ENCODE assay signal across 10 cellular contexts in genomic region chr17:81651692-81652091, GRCh38. TPM values are rescaled to one million over a fixed set of nuclear protein-coding genes. Genes with fewer than 3 reads are reported as not detected.
A peak's percentile ranks its signal among the peaks of the same experiment; 100 is the strongest.
DNase-seq lines count a peak whose midpoint lies in the region; ATAC-seq and TF ChIP-seq lines count a peak whose summit lies in the region.
"Had no signal": no experiment of that assay in that cellular context is flagged by ENCODE, and none has a peak within 500 bp of the region (broad histone marks: within the 10 kb centered on the region; RNA-seq: fewer than 3 reads in every experiment).

No MANE protein-coding gene starts in this region.

- H3K4me1 Mint-ChIP-seq in MCF 10A (ENCODE audit: insufficient read depth, unreplicated experiment) = peaks cover 7% of the 10 kb centered on the region
- peaks cover 5 to 7% of the 10 kb centered on the region in 2 donors for H3K4me1 Mint-ChIP-seq in effector memory CD8-positive, alpha-beta T cell (ENCODE audit: low read depth in 2 of 2)

- CTCF ChIA-PET in MCF 10A (lab: Yijun Ruan, JAX) = interaction anchor here (0.6 kb wide), 1 partner anchor 87 kb away, joined by 3 read pairs; no protein-coding TSS in a partner anchor

- no peaks in the 10 kb centered on the region for H3K27me3 Mint-ChIP-seq in MCF 10A (ENCODE audit: insufficient read depth, unreplicated experiment)
- H3K27me3 Mint-ChIP-seq in effector memory CD8-positive, alpha-beta T cell = peaks cover 27 to 51% of the 10 kb centered on the region in 2 donors

- peaks cover 6% of the 10 kb centered on the region for H3K36me3 Mint-ChIP-seq in MCF 10A (ENCODE audit: insufficient read depth, unreplicated experiment)
- peaks cover 4% of the 10 kb centered on the region for H3K36me3 Mint-ChIP-seq in effector memory CD8-positive, alpha-beta T cell (ENCODE audit: insufficient read depth)

- POLR2A ChIA-PET in MCF 10A (lab: Yijun Ruan, JAX) = no interaction called here

- H3K27me3 ChIP-seq in breast epithelium (peaks cover 3 to 58% of the 10 kb centered on the region in 2 donors), upper lobe of right lung (peaks cover 35% of the 10 kb centered on the region), left ventricle myocardium inferior (ENCODE audit: low read depth) (peaks cover 75% of the 10 kb centered on the region)

- peak; percentile 87 for DNase-seq in MCF 10A (ENCODE audit: unreplicated experiment)
- no peak for DNase-seq in breast epithelium (ENCODE audit: low spot score in 2 of 2)
- DNase-seq in SHP77 (lab: John Stamatoyannopoulos, UW) = peak; percentile 58 to 62
- peak; percentile 96 for DNase-seq in fibroblast of mammary gland (ENCODE audit: low read depth)
- DNase-seq in upper lobe of right lung = no peak
- no peak for DNase-seq in left ventricle myocardium inferior
- DNase-seq in caudate nucleus (lab: John Stamatoyannopoulos, UW) = no peak
- no peak for DNase-seq in effector memory CD8-positive, alpha-beta T cell
- DNase-seq: DND-41 had no signal

- no TSS peak for BruUV-seq in MCF 10A (replicated peaks; lab: Mats Ljungman, UMichigan)

- H3K36me3 ChIP-seq in breast epithelium = no peaks in the 10 kb centered on the region
- no peaks in the 10 kb centered on the region for H3K36me3 ChIP-seq in upper lobe of right lung
- H3K36me3 ChIP-seq in left ventricle myocardium inferior = no peaks in the 10 kb centered on the region

- no peaks in the 10 kb centered on the region for H3K4me1 ChIP-seq in breast epithelium
- no peaks in the 10 kb centered on the region for H3K4me1 ChIP-seq in upper lobe of right lung
- H3K4me1 ChIP-seq in left ventricle myocardium inferior = peaks cover 4% of the 10 kb centered on the region

- no peak for TF ChIP-seq CTCF in MCF 10A (IDR thresholded peaks at IDR 0.05; ENCODE audit: unreplicated experiment)
- no peak for TF ChIP-seq CTCF in breast epithelium (IDR thresholded peaks at IDR 0.05)
- no peak for TF ChIP-seq CTCF in fibroblast of mammary gland (conservative IDR thresholded peaks at IDR 0.05; ENCODE audit: control insufficient read depth, insufficient read depth, low read depth, low read length)
- TF ChIP-seq CTCF in upper lobe of right lung (IDR thresholded peaks at IDR 0.05) = no peak
- no peak for TF ChIP-seq CTCF in left ventricle myocardium inferior (IDR thresholded peaks at IDR 0.05; ENCODE audit: borderline replicate concordance)

- H3K4me3 ChIP-seq in breast epithelium (no peak overlapping the region), fibroblast of mammary gland (ENCODE audit: control insufficient read depth, low read depth, low read length) (no peak overlapping the region), upper lobe of right lung (no peak overlapping the region), left ventricle myocardium inferior (no peak overlapping the region)

- no peak overlapping the region for H3K4me3 Mint-ChIP-seq in MCF 10A (ENCODE audit: unreplicated experiment)
- no peak overlapping the region for H3K4me3 Mint-ChIP-seq in effector memory CD8-positive, alpha-beta T cell

- ATAC-seq in upper lobe of right lung = no peak
- ATAC-seq in effector memory CD8-positive, alpha-beta T cell (replicated peaks) = no peak

- TF ChIP-seq POLR2A in breast epithelium (IDR thresholded peaks at IDR 0.05) = no peak

- intact Hi-C loops in MCF 10A (cut with micrococcal nuclease) (loop anchor here (2.0 kb wide), 1 partner anchor 15 kb away; the partner anchor contains the start of genes CCDC137 and OXLD1), breast epithelium (cut with DNase I; ENCODE audit: low total_unique reads) (no loop called here), upper lobe of right lung (cut with DNase I) (no loop called here), left ventricle myocardium inferior (cut with micrococcal nuclease) (no loop called here)

- H3K9me3 ChIP-seq in breast epithelium (peaks cover 0 to 6% of the 10 kb centered on the region in 2 donors), upper lobe of right lung (no peaks in the 10 kb centered on the region), left ventricle myocardium inferior (replicated peaks) (no peaks in the 10 kb centered on the region)

- H3K27ac Mint-ChIP-seq in MCF 10A (ENCODE audit: low read depth, unreplicated experiment) = no peak overlapping the region
- peak overlapping the region in 1 of 2 donors; percentile 14 for H3K27ac Mint-ChIP-seq in effector memory CD8-positive, alpha-beta T cell

- H3K27ac ChIP-seq in breast epithelium = no peak overlapping the region
- H3K27ac ChIP-seq in upper lobe of right lung = no peak overlapping the region
- H3K27ac ChIP-seq in left ventricle myocardium inferior (replicated peaks) = no peak overlapping the region
- no peak overlapping the region for H3K27ac ChIP-seq in caudate nucleus (ENCODE audit: low read depth, low read length)
- H3K27ac ChIP-seq: HL-60 had no signal

- no peaks in the 10 kb centered on the region for H3K9me3 Mint-ChIP-seq in MCF 10A (ENCODE audit: unreplicated experiment)
- no peaks in the 10 kb centered on the region for H3K9me3 Mint-ChIP-seq in effector memory CD8-positive, alpha-beta T cell

RNA-seq across cellular contexts. Expression of gene PDE6G, which starts 4.7 kb away (rescaled TPM):
- total RNA-seq in MCF 10A (2022) (not detected in 2 replicates), breast epithelium (1 to 10 TPM in 1 of 3 donors, not detected in 2; 1.9 TPM), upper lobe of right lung (1.0 TPM), left ventricle myocardium inferior (not detected)

RNA-seq across cellular contexts. Expression of gene TSPAN10, which starts 14.7 kb away (rescaled TPM):
- total RNA-seq in MCF 10A (2022) (1.8 and 2.1 TPM in 2 replicates), breast epithelium (1 to 10 TPM in 2 of 3 donors, under 1 TPM in 1; 0.80 to 3.5 (median 2.6) TPM), upper lobe of right lung (1.1 TPM), left ventricle myocardium inferior (0.30 TPM)

RNA-seq across cellular contexts. Expression of gene OXLD1, which starts 14.7 kb away (rescaled TPM):
- total RNA-seq in MCF 10A (2022) = 47.6 and 54.8 TPM in 2 replicates
- 10 to 100 TPM; 34.4 to 43.6 (median 42.6) TPM for total RNA-seq in breast epithelium
- total RNA-seq in upper lobe of right lung = 26.7 TPM
- total RNA-seq in left ventricle myocardium inferior = 18.4 TPM

RNA-seq across cellular contexts. Expression of gene NPLOC4, which starts 14.8 kb away (rescaled TPM):
- 83.9 and 95.1 TPM in 2 replicates for total RNA-seq in MCF 10A (2022)
- 10 to 100 TPM; 56.0 to 69.0 (median 57.8) TPM for total RNA-seq in breast epithelium
- total RNA-seq in upper lobe of right lung = 93.6 TPM
- 87.5 TPM for total RNA-seq in left ventricle myocardium inferior

RNA-seq across cellular contexts. Expression of gene CCDC137, which starts 14.8 kb away (rescaled TPM):
- total RNA-seq in MCF 10A (2022) = 23.9 and 27.1 TPM in 2 replicates
- total RNA-seq in breast epithelium = 10 to 100 TPM in 2 of 3 donors, 1 to 10 TPM in 1; 8.6 to 14.4 (median 11.6) TPM
- 13.7 TPM for total RNA-seq in upper lobe of right lung
- total RNA-seq in left ventricle myocardium inferior = 5.6 TPM

Comparison
In these comparisons a context has a peak if more than half of its experiments do, and no peak if none do; other contexts are left out.
1. DNase-seq: peak in MCF 10A (single experiment), SHP77 (2 of 2) and fibroblast of mammary gland (single experiment); none in breast epithelium (0 of 2), upper lobe of right lung (single experiment), left ventricle myocardium inferior (single experiment), caudate nucleus (0 of 61) and effector memory CD8-positive, alpha-beta T cell (0 of 3).